8 cellular contexts compared by ENCODE assay signal in genomic region chr1:178725603-178726517, GRCh38. TPM values are rescaled to one million over a fixed set of nuclear protein-coding genes. Genes with fewer than 3 reads are reported as not detected.
A peak's percentile ranks its signal among the peaks of the same experiment; 100 is the strongest.
DNase-seq lines count a peak whose midpoint lies in the region; ATAC-seq, FAIRE-seq and TF ChIP-seq lines count a peak whose summit lies in the region.

No MANE protein-coding gene starts in this region.

- in situ Hi-C loops in HepG2 (cut with HindIII; ENCODE audit: extremely low pct_ligation_motif_present, low pct_unique_long_range_greater_than_20kb) = loop anchor here (25.0 kb wide), 1 partner anchor 414 kb away; no protein-coding TSS in a partner anchor

- H3K27me3 ChIP-seq in duodenal mucosa (ENCODE audit: control insufficient read depth in 1 of 2, insufficient read depth in 2 of 2, low read length in 2 of 2) (no peaks in the 10 kb centered on the region), HepG2 (ENCODE audit: control insufficient read depth in 1 of 2, insufficient read depth in 2 of 2, low read length in 2 of 2) (no peaks in the 10 kb centered on the region)

- H3K36me3 ChIP-seq in duodenal mucosa (ENCODE audit: control insufficient read depth in 1 of 2, insufficient read depth in 2 of 2, low read length in 2 of 2) (no peaks in the 10 kb centered on the region), HepG2 (replicated peaks in 1 of 2; ENCODE audit: control insufficient read depth in 1 of 2, insufficient read depth in 2 of 2, low read length in 2 of 2) (no peaks in the 10 kb centered on the region)

- H3K9ac ChIP-seq in duodenal mucosa (ENCODE audit: low read depth in 1 of 2, low read length in 2 of 2) (peak overlapping the region; percentile 74 to 76), HepG2 (ENCODE audit: insufficient read depth, low read depth, low read length) (peak overlapping the region; percentile 96)

- H3K4me3 ChIP-seq in duodenal mucosa (ENCODE audit: low read depth in 1 of 2, low read length in 2 of 2) = peak overlapping the region; percentile 82 to 87
- peak overlapping the region; percentile 87 to 95 (median 91) for H3K4me3 ChIP-seq in HepG2 (replicated peaks in 1 of 3; ENCODE audit: insufficient read depth in 1 of 3, low read depth in 2 of 3, low read length in 3 of 3)

- CTCF ChIA-PET in HepG2 (lab: Yijun Ruan, JAX; ENCODE audit: low intra/inter-chr PET ratio, low total read pairs) = interaction anchor here (1.7 kb wide), 1 partner anchor 183 kb away, joined by 8 read pairs; no protein-coding TSS in a partner anchor

- TF ChIP-seq EP300 in HepG2 (IDR thresholded peaks at IDR 0.05; ENCODE audit: low read depth in 2 of 2, low read length in 2 of 2) (no peak), HepG2 (CRISPR knock-in tag; IDR thresholded peaks at IDR 0.05; ENCODE audit: borderline replicate concordance) (no peak)

- no peaks in the 10 kb centered on the region for H4K20me1 ChIP-seq in HepG2 (ENCODE audit: insufficient read depth, low read length)

- H3K79me2 ChIP-seq in HepG2 (ENCODE audit: insufficient read depth, low read length) = peaks cover 41% of the 10 kb centered on the region

- peak; percentile 89 for FAIRE-seq in HepG2 (lab: Jason Lieb, UNC)

- intact Hi-C loops in HepG2 (cut with micrococcal nuclease; ENCODE audit: unreplicated experiment) = loop anchor here (1.0 to 2.0 kb wide), 4 partner anchors 27 to 183 kb away; no protein-coding TSS in a partner anchor

- peak; percentile 64 to 78 for TF ChIP-seq POLR2A in HepG2 (IDR thresholded peaks at IDR 0.05; ENCODE audit: insufficient read depth in 1 of 2, low read depth in 2 of 2, low read length in 2 of 2)

- peak; percentile 36 for TF ChIP-seq RAD21 in HepG2 (CRISPR knock-in tag; IDR thresholded peaks at IDR 0.05)

- peak; percentile 20; the same call in 1 of the 2 replicates for TF ChIP-seq CTCF in HepG2 (CRISPR knock-in tag; IDR thresholded peaks at IDR 0.05)

- H3K9me3 ChIP-seq in duodenal mucosa (ENCODE audit: control insufficient read depth in 1 of 2, low read length in 2 of 2) (no peaks in the 10 kb centered on the region), HepG2 (ENCODE audit: low read length) (no peaks in the 10 kb centered on the region)

- ATAC-seq in GM18909 (IDR thresholded peaks at IDR 0.05; ENCODE audit: poor library complexity, unreplicated experiment) = peak; percentile 79
- peak; percentile 76 for ATAC-seq in HG03139 (IDR thresholded peaks at IDR 0.05; ENCODE audit: unreplicated experiment)
- ATAC-seq in HepG2 = peak; percentile 87

- TSS peak; percentile 79 for BruUV-seq in HepG2 (replicated peaks; lab: Mats Ljungman, UMichigan)

- no peak overlapping the region for H2AFZ ChIP-seq in HepG2 (ENCODE audit: low read length)

- POLR2A ChIA-PET in HepG2 (lab: Yijun Ruan, JAX) = interaction anchor here (0.8 to 3.1 kb wide), 12 partner anchors 14 to 639 kb away, joined by 3 to 26 read pairs (median 4); no protein-coding TSS in a partner anchor

- H3K4me1 ChIP-seq in duodenal mucosa (ENCODE audit: control insufficient read depth in 1 of 2, insufficient read depth in 2 of 2, low read length in 2 of 2) = peaks cover 9 to 14% of the 10 kb centered on the region in 2 donors
- H3K4me1 ChIP-seq in HepG2 (ENCODE audit: insufficient read depth, low read length) = peaks cover 33% of the 10 kb centered on the region

- WGBS in HepG2 (ENCODE audit: low lambda C conversion rate) = under 1% methylated on average over 27 of the region's 76 CpGs

- H3K27ac ChIP-seq in duodenal mucosa (ENCODE audit: low read depth, low read length) (peak overlapping the region; percentile 83), HepG2 (ENCODE audit: extremely low read length, insufficient read depth, low read length) (peak overlapping the region; percentile 95)

- DNase-seq in AG08396 (ENCODE audit: low spot score) (peak; percentile 66), NCI-H460 (ENCODE audit: extremely low read depth, low read depth) (peak; percentile 76), HepG2 (ENCODE audit: low spot score) (peak; percentile 94)
- DNase-seq in activated CD4-positive, alpha-beta T cell treated with anti-CD3 and anti-CD28 coated beads, Interleukin-2, amount 50 U/mL, for 4 hours = peak; percentile 40 to 46
- peak; percentile 26 to 69 for DNase-seq in stimulated activated CD4-positive, alpha-beta T cell treated with anti-CD3 and anti-CD28 coated beads, Interleukin-4, amount 100 ng/mL, for 4 hours

- peak overlapping the region; percentile 79 for H3K4me2 ChIP-seq in HepG2 (ENCODE audit: low read depth, low read length)

TF ChIP-seq in HepG2, 621 proteins besides CTCF, POLR2A, EP300 and RAD21 (continues in another document):
- no peak for TF ChIP-seq GPN1 (CRISPR knock-in tag; IDR thresholded peaks at IDR 0.05; ENCODE audit: borderline replicate concordance)
- TF ChIP-seq ZIK1 (CRISPR knock-in tag; IDR thresholded peaks at IDR 0.05; ENCODE audit: borderline replicate concordance, low read depth) = no peak
- TF ChIP-seq ZSCAN29 (CRISPR knock-in tag; conservative IDR thresholded peaks at IDR 0.05) = peak; percentile 99
- no peak for TF ChIP-seq PRDM10 (CRISPR knock-in tag; IDR thresholded peaks at IDR 0.05; ENCODE audit: low read depth)
- TF ChIP-seq NCOA2 (CRISPR knock-in tag; IDR thresholded peaks at IDR 0.05) = no peak
- peak; percentile 90 for TF ChIP-seq ZBTB26 (CRISPR knock-in tag; IDR thresholded peaks at IDR 0.05; ENCODE audit: borderline replicate concordance)
- TF ChIP-seq ZNF713 (CRISPR knock-in tag; IDR thresholded peaks at IDR 0.05) = no peak
- peak; percentile 41 for TF ChIP-seq MED8 (CRISPR knock-in tag; IDR thresholded peaks at IDR 0.05; ENCODE audit: insufficient replicate concordance)
- TF ChIP-seq JUNB (CRISPR knock-in tag; IDR thresholded peaks at IDR 0.05; ENCODE audit: borderline replicate concordance) = no peak
- TF ChIP-seq FOXP1 (IDR thresholded peaks at IDR 0.05) = no peak
- peak; percentile 77 for TF ChIP-seq FOXP1 (CRISPR knock-in tag; IDR thresholded peaks at IDR 0.05)

RNA-seq across cellular contexts. Expression of gene RALGPS2, which starts 0.8 kb away (rescaled TPM):
- 4.4 and 6.6 TPM in 2 replicates for total RNA-seq in NCI-H460 (2014; rRNA removed; shearing (Covaris generic))
- polyA plus RNA-seq in NCI-H460 (2014; cell fraction: nucleus; rRNA removed) = 3.1 and 6.9 TPM in 2 replicates
- total RNA-seq in HepG2 (2016; rRNA removed; fragmentation: Illumina TruSeq; extraction: Trizol) = 36.0 and 58.5 TPM in 2 replicates
- 6.8 and 7.6 TPM in 2 replicates for total RNA-seq in HepG2 (2016; cell fraction: cytosol; rRNA removed; fragmentation: Illumina TruSeq; extraction: Trizol; ENCODE audit: low read depth)
- total RNA-seq in HepG2 (2016; cell fraction: insoluble cytoplasmic fraction; rRNA removed; fragmentation: Illumina TruSeq; extraction: Trizol) = 35.5 and 53.0 TPM in 2 replicates
- 22.3 and 27.2 TPM in 2 replicates for total RNA-seq in HepG2 (2016; cell fraction: membrane; rRNA removed; fragmentation: Illumina TruSeq; extraction: Trizol)
- 42.6 and 46.4 TPM in 2 replicates for total RNA-seq in HepG2 (2016; cell fraction: nucleus; rRNA removed; fragmentation: Illumina TruSeq; extraction: Trizol)
- 14.4 and 15.6 TPM in 2 replicates for polyA plus RNA-seq in HepG2 (2011; rRNA removed)
- 4.4 and 7.3 TPM in 2 replicates for polyA plus RNA-seq in HepG2 (2011; cell fraction: cytosol; rRNA removed)
- 20.7 and 26.9 TPM in 2 replicates for polyA plus RNA-seq in HepG2 (2011; cell fraction: nucleus; rRNA removed)
- polyA plus RNA-seq in HepG2 (2012) = 15.1 and 24.2 TPM in 2 replicates
- polyA plus RNA-seq in HepG2 (2016; cell fraction: cytosol; fragmentation: Illumina TruSeq; extraction: Trizol; ENCODE audit: low read depth) = 2.5 and 3.0 TPM in 2 replicates
- 23.3 and 24.9 TPM in 2 replicates for polyA plus RNA-seq in HepG2 (2016; cell fraction: insoluble cytoplasmic fraction; fragmentation: Illumina TruSeq; extraction: Trizol; ENCODE audit: low read depth)
- polyA plus RNA-seq in HepG2 (2016; cell fraction: membrane; fragmentation: Illumina TruSeq; extraction: Trizol; ENCODE audit: low read depth) = 6.2 and 6.7 TPM in 2 replicates
- 36.6 and 47.8 TPM in 2 replicates for polyA plus RNA-seq in HepG2 (2016; cell fraction: nucleus; fragmentation: Illumina TruSeq; extraction: Trizol; ENCODE audit: insufficient read depth, low read depth)
- 12.8 and 14.0 TPM in 2 replicates for polyA minus RNA-seq in HepG2 (2011; rRNA and poly(A)+ RNA removed; ENCODE audit: low replicate concordance)
- polyA minus RNA-seq in HepG2 (2011; cell fraction: cytosol; rRNA and poly(A)+ RNA removed) = 29.6 and 36.9 TPM in 2 replicates
- 138 and 149 TPM in 2 replicates for polyA minus RNA-seq in HepG2 (2011; cell fraction: nucleus; rRNA and poly(A)+ RNA removed)

Comparison
In these comparisons a context has a peak if more than half of its experiments do, and no peak if none do; other contexts are left out.
1. Peak in every context shown above with its lines: DNase-seq, ATAC-seq, H3K4me3 ChIP-seq and H3K27ac ChIP-seq.
2. DNase-seq: peak in every context shown above with its lines; median percentile 94 in HepG2; 76 in NCI-H460; 66 in AG08396; 48 in stimulated activated CD4-positive, alpha-beta T cell treated with anti-CD3 and anti-CD28 coated beads, Interleukin-4, amount 100 ng/mL, for 4 hours; 43 in activated CD4-positive, alpha-beta T cell treated with anti-CD3 and anti-CD28 coated beads, Interleukin-2, amount 50 U/mL, for 4 hours.